Comparison of ENCODE assay signal across 15 cellular contexts in genomic region chr6:34916348-34916967, GRCh38.
"Had no signal": no experiment of that assay in that cellular context is flagged by ENCODE, and none has a peak within 500 bp of the region (broad histone marks: within the 10 kb centered on the region; RNA-seq: fewer than 3 reads in every experiment).

No MANE protein-coding gene starts in this region.

- ATAC-seq: activated T-cell treated with anti-CD3 and anti-CD28 coated beads, Interleukin-2, amount 50 U/mL, for 4 hours; foreskin keratinocyte had no signal

- H3K27me3 ChIP-seq: SJCRH30, upper lobe of left lung had no signal

- H3K9me3 Mint-ChIP-seq: activated naive CD8-positive, alpha-beta T cell treated with anti-CD3 and anti-CD28 coated beads, Interleukin-2, amount 10 ng/mL, durations not matched to agents 7 days and 5 days; activated T-cell treated with anti-CD3 and anti-CD28 coated beads, Interleukin-2, amount 50 U/mL, for 4 hours; endodermal cell; neural crest cell; T-helper 2 cell treated with Interferon-gamma antibody and Interleukin-4, amounts not matched to agents 5 μg/mL and 100 μg/mL, for 36 hours had no signal

- H3K4me1 Mint-ChIP-seq: neural crest cell had no signal

- H3K9me3 ChIP-seq: SJCRH30, upper lobe of left lung had no signal

- H3K27ac ChIP-seq: foreskin keratinocyte, SJCRH30 had no signal

- DNase-seq: activated CD4-positive, alpha-beta T cell treated with anti-CD3 and anti-CD28 coated beads, Interleukin-2, amount 50 U/mL, for 1 hour; activated gamma-delta T cell treated with Interleukin-2 at 50 U/mL for 16 hours; activated naive CD8-positive, alpha-beta T cell treated with anti-CD3 and anti-CD28 coated beads, Interleukin-2, amount 10 ng/mL, durations not matched to agents 7 days and 5 days; activated T-cell treated with anti-CD3 and anti-CD28 coated beads, Interleukin-2, amount 50 U/mL, for 4 hours; central memory CD4-positive, alpha-beta T cell; dermis blood vessel endothelial cell; endodermal cell; erythroblast; foreskin keratinocyte; kidney; SJCRH30; upper lobe of left lung had no signal

- H3K4me1 ChIP-seq: SJCRH30 had no signal

- H3K27ac Mint-ChIP-seq: activated naive CD8-positive, alpha-beta T cell treated with anti-CD3 and anti-CD28 coated beads, Interleukin-2, amount 10 ng/mL, durations not matched to agents 7 days and 5 days; endodermal cell; T-helper 2 cell treated with Interferon-gamma antibody and Interleukin-4, amounts not matched to agents 5 μg/mL and 100 μg/mL, for 36 hours had no signal

- H3K4me2 ChIP-seq: smooth muscle cell had no signal

- H3K4me3 ChIP-seq: SJCRH30, smooth muscle cell, upper lobe of left lung had no signal

- H3K4me3 Mint-ChIP-seq: activated naive CD8-positive, alpha-beta T cell treated with anti-CD3 and anti-CD28 coated beads, Interleukin-2, amount 10 ng/mL, durations not matched to agents 7 days and 5 days; activated T-cell treated with anti-CD3 and anti-CD28 coated beads, Interleukin-2, amount 50 U/mL, for 4 hours; endodermal cell; neural crest cell; T-helper 2 cell treated with Interferon-gamma antibody and Interleukin-4, amounts not matched to agents 5 μg/mL and 100 μg/mL, for 36 hours had no signal

- H3K36me3 ChIP-seq: SJCRH30, upper lobe of left lung had no signal
